12 cellular contexts compared by ENCODE assay signal in the genomic region with DNA sequence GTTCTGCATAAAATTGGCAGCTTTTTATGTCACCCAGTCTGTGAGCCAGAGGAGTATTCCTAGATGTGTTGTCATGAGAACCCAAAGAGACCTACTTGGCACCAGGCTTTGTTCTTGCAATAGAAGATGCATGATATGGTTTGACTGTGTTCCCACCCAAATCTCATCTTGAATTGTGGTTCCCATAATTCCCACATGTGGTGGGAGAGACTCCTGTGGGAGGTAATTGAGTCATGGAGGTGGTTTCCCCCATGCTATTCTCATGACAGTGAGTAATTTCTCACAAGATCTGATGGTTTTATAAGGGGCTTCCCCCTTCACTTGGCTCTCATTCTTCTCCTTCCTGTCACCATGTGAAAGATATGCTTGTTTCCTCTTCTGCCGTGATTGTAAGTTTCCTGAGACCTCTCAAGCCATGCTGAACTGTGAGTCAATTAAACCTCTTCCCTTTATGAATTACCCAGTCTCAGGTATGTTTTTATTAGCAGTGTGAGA.
DNase-seq lines count a peak whose midpoint lies in the region; ATAC-seq and TF ChIP-seq lines count a peak whose summit lies in the region.
"Had no signal": no experiment of that assay in that cellular context is flagged by ENCODE, and none has a peak within 500 bp of the region (broad histone marks: within the 10 kb centered on the region; RNA-seq: fewer than 3 reads in every experiment).

No MANE protein-coding gene starts in this region.

- H3K4me1 Mint-ChIP-seq in activated T-cell treated with anti-CD3 and anti-CD28 coated beads, Interleukin-2, amount 50 U/mL, for 72 hours (ENCODE audit: low read depth) = peaks cover 30% of the 10 kb centered on the region
- H3K4me1 Mint-ChIP-seq: B cell, neural crest cell had no signal

- peak overlapping the region; percentile 93 for H3K27ac Mint-ChIP-seq in activated T-cell treated with anti-CD3 and anti-CD28 coated beads, Interleukin-2, amount 50 U/mL, for 72 hours
- H3K27ac Mint-ChIP-seq: B cell had no signal

- peak overlapping the region; percentile 20 to 51 for H3K4me3 Mint-ChIP-seq in activated T-cell treated with anti-CD3 and anti-CD28 coated beads, Interleukin-2, amount 50 U/mL, for 72 hours
- H3K4me3 Mint-ChIP-seq: B cell, neural crest cell had no signal

- peaks cover 16 to 18% of the 10 kb centered on the region in 2 donors for H3K9me3 Mint-ChIP-seq in activated T-cell treated with anti-CD3 and anti-CD28 coated beads, Interleukin-2, amount 50 U/mL, for 72 hours

- H3K27me3 Mint-ChIP-seq in activated T-cell treated with anti-CD3 and anti-CD28 coated beads, Interleukin-2, amount 50 U/mL, for 72 hours (ENCODE audit: low read depth) = peaks cover 18% of the 10 kb centered on the region
- H3K27me3 Mint-ChIP-seq: B cell had no signal

- DNase-seq in activated naive CD4-positive, alpha-beta T cell treated with Interleukin-2 at 50 U/mL for 16 hours = peak; percentile 32
- DNase-seq in activated naive CD4-positive, alpha-beta T cell treated with anti-CD3 and anti-CD28 coated beads, Interleukin-2, amount 50 U/mL, for 16 hours = no peak
- peak; percentile 49 to 58 for DNase-seq in activated T-cell treated with anti-CD3 and anti-CD28 coated beads, Interleukin-2, amount 50 U/mL, for 72 hours
- DNase-seq in stimulated activated CD4-positive, alpha-beta T cell treated with anti-CD3 and anti-CD28 coated beads, TNF-alpha, amount 100 ng/mL, for 48 hours (ENCODE audit: low read depth in 3 of 3) = peak in 2 of 3 donors; percentile 6 to 8
- DNase-seq in NCI-H2029 treated with DMSO at 0.1 percent for 48 hours (lab: John Stamatoyannopoulos, UW) (no peak), omental fat pad (ENCODE audit: low spot score) (no peak)
- DNase-seq: heart left ventricle, SHP77 treated with DMSO at 0.1 percent for 48 hours had no signal

- H3K36me3 Mint-ChIP-seq in activated T-cell treated with anti-CD3 and anti-CD28 coated beads, Interleukin-2, amount 50 U/mL, for 72 hours (ENCODE audit: insufficient read depth in 2 of 2) = peaks cover 13 to 26% of the 10 kb centered on the region in 2 donors

- ATAC-seq in HG02852 (IDR thresholded peaks at IDR 0.05; ENCODE audit: unreplicated experiment) (peak; percentile 76), HG02970 (IDR thresholded peaks at IDR 0.05; ENCODE audit: low FRiP score, unreplicated experiment) (no peak), omental fat pad (ENCODE audit: low FRiP score) (no peak)
- peak; percentile 76 to 78 for ATAC-seq in activated T-cell treated with anti-CD3 and anti-CD28 coated beads, Interleukin-2, amount 50 U/mL, for 72 hours (replicated peaks in 1 of 2)

- TF ChIP-seq CTCF in omental fat pad (IDR thresholded peaks at IDR 0.05) = no peak

Comparison
In these comparisons a context has a peak if more than half of its experiments do, and no peak if none do; other contexts are left out.
1. DNase-seq: peak in activated naive CD4-positive, alpha-beta T cell treated with Interleukin-2 at 50 U/mL for 16 hours (single experiment), activated T-cell treated with anti-CD3 and anti-CD28 coated beads, Interleukin-2, amount 50 U/mL, for 72 hours (2 of 2) and stimulated activated CD4-positive, alpha-beta T cell treated with anti-CD3 and anti-CD28 coated beads, TNF-alpha, amount 100 ng/mL, for 48 hours (2 of 3); none in activated naive CD4-positive, alpha-beta T cell treated with anti-CD3 and anti-CD28 coated beads, Interleukin-2, amount 50 U/mL, for 16 hours (single experiment), NCI-H2029 treated with DMSO at 0.1 percent for 48 hours (single experiment) and omental fat pad (single experiment).
2. ATAC-seq: peak in HG02852 (single experiment) and activated T-cell treated with anti-CD3 and anti-CD28 coated beads, Interleukin-2, amount 50 U/mL, for 72 hours (2 of 2); none in HG02970 (single experiment) and omental fat pad (single experiment).